Comparison of ENCODE assay signal across 26 cellular contexts in genomic region chr13:73412933-73413332, GRCh38.
DNase-seq lines count a peak whose midpoint lies in the region; ATAC-seq and TF ChIP-seq lines count a peak whose summit lies in the region.
"Had no signal": no experiment of that assay in that cellular context is flagged by ENCODE, and none has a peak within 500 bp of the region (broad histone marks: within the 10 kb centered on the region; RNA-seq: fewer than 3 reads in every experiment).

No MANE protein-coding gene starts in this region.

- peak; percentile 73 for ATAC-seq in esophagus mucosa

- in situ Hi-C loops in KBM-7 (cut with MboI; ENCODE audit: low pct_unique_long_range_greater_than_20kb, low sequenced_read_pairs): no loop called here

- BruUV-seq in Caco-2 (replicated peaks; lab: Mats Ljungman, UMichigan): no TSS peak

- POLR2A ChIA-PET in Caco-2 (lab: Charles Lee): no interaction called here

- intact Hi-C loops in Caco-2 (cut with micrococcal nuclease; ENCODE audit: unreplicated experiment): no loop called here

- DNase-seq in Caco-2 (no peak), LoVo (ENCODE audit: low spot score) (peak; percentile 62), SW480 (ENCODE audit: low spot score) (peak; percentile 50), chondrocyte (ENCODE audit: low spot score) (no peak), GM03348 (ENCODE audit: low spot score) (no peak), dermis blood vessel endothelial cell (no peak), KBM-7 (no peak)
- DNase-seq: 8988T; ACHN; BE2C; CD8-positive, alpha-beta memory T cell; DMS153; DND-41; H7; IMR-90; NCI-H1105 treated with DMSO at 0.1 percent for 48 hours; NCI-H146; NCI-H1930; NCI-H2107; NCI-H446 treated with DMSO at 0.1 percent for 48 hours; NCI-H526; NCI-H82; NK-92 treated with Interleukin-12 subunit alpha and Interleukin-12 subunit beta, amount 100 ng/mL, for 24 hours; SK-N-SH had no signal

- peaks cover 19% of the 10 kb centered on the region for H3K4me1 ChIP-seq in Caco-2
- H3K4me1 ChIP-seq: BE2C had no signal

- H3K36me3 Mint-ChIP-seq in Caco-2 (ENCODE audit: insufficient read depth, unreplicated experiment) (peaks cover 14% of the 10 kb centered on the region), chondrocyte (ENCODE audit: low read depth) (no peaks in the 10 kb centered on the region)
- H3K36me3 Mint-ChIP-seq: CD14-positive monocyte; CD8-positive, alpha-beta memory T cell had no signal

- H3K4me1 Mint-ChIP-seq in Caco-2 (ENCODE audit: low read depth, unreplicated experiment): peaks cover 15% of the 10 kb centered on the region
- H3K4me1 Mint-ChIP-seq in chondrocyte (ENCODE audit: low read depth): peaks cover 9% of the 10 kb centered on the region
- H3K4me1 Mint-ChIP-seq: CD14-positive monocyte; CD8-positive, alpha-beta memory T cell had no signal

- no peak overlapping the region for H3K4me3 ChIP-seq in Caco-2 (ENCODE audit: low read depth, low read length)

- no peaks in the 10 kb centered on the region for H3K27me3 ChIP-seq in Caco-2 (replicated peaks; ENCODE audit: control insufficient read depth, insufficient read depth, low read length)
- H3K27me3 ChIP-seq: BE2C had no signal

- H3K36me3 ChIP-seq in Caco-2 (ENCODE audit: control insufficient read depth, insufficient read depth, low read length): no peaks in the 10 kb centered on the region
- H3K36me3 ChIP-seq: BE2C had no signal

- H3K9me3 Mint-ChIP-seq in Caco-2 (ENCODE audit: unreplicated experiment) (peaks cover 29% of the 10 kb centered on the region), chondrocyte (ENCODE audit: low read depth) (no peaks in the 10 kb centered on the region)
- H3K9me3 Mint-ChIP-seq: CD8-positive, alpha-beta memory T cell had no signal

- TF ChIP-seq CTCF in Caco-2 (IDR thresholded peaks at IDR 0.05; ENCODE audit: insufficient read depth in 1 of 2, low read depth in 1 of 2, low read length in 1 of 2, severe bottlenecking in 1 of 2, unreplicated experiment in 1 of 2): no peak
- TF ChIP-seq CTCF in chondrocyte (IDR thresholded peaks at IDR 0.05): no peak

- no peaks in the 10 kb centered on the region for H3K9me3 ChIP-seq in Caco-2
- H3K9me3 ChIP-seq: BE2C, SK-N-SH had no signal

- CTCF ChIA-PET in Caco-2 (lab: Charles Lee): no interaction called here

- H3K27me3 Mint-ChIP-seq in Caco-2 (ENCODE audit: insufficient read depth, unreplicated experiment) (no peaks in the 10 kb centered on the region), chondrocyte (ENCODE audit: low read depth) (no peaks in the 10 kb centered on the region)

- H3K27ac Mint-ChIP-seq in Caco-2 (ENCODE audit: unreplicated experiment) (peak overlapping the region; percentile 30), chondrocyte (ENCODE audit: unreplicated experiment) (no peak overlapping the region)
- H3K27ac Mint-ChIP-seq: CD14-positive monocyte; CD8-positive, alpha-beta memory T cell had no signal

- H3K4me3 Mint-ChIP-seq in Caco-2 (ENCODE audit: unreplicated experiment) (no peak overlapping the region), chondrocyte (ENCODE audit: unreplicated experiment) (no peak overlapping the region)
- H3K4me3 Mint-ChIP-seq: CD14-positive monocyte; CD8-positive, alpha-beta memory T cell had no signal

Comparison
In these comparisons a context has a peak if more than half of its experiments do, and no peak if none do; other contexts are left out.
1. DNase-seq: peak in LoVo (single experiment) and SW480 (single experiment); none in Caco-2 (0 of 2), chondrocyte (single experiment), GM03348 (single experiment), dermis blood vessel endothelial cell (single experiment) and KBM-7 (single experiment).